Comparison of ENCODE assay signal across 2 cellular contexts in the genomic region with DNA sequence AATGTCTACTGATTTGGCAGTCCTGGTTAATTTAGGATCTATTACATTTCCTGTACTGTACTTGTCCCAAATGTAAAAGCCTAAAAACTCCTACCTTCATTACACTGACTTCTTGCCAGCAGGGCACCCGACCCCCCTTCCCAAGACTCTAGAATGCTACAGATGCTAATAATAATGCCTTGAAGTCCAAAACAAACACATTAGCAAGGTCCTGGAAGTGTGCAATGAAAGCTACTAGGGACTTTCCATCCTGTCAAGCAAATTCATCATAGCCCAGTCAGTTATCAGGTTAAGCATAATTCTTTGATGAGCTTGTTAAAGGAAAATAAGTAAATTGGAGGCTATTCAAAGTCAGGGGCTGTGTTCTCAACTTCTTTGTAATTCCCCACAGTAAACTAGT.
TF ChIP-seq lines count a peak whose summit lies in the region.

No MANE protein-coding gene starts in this region.

TF ChIP-seq in HCT116, 20 proteins besides CTCF, POLR2A, EP300 and RAD21:
- TF ChIP-seq EZH2phosphoT487 (IDR thresholded peaks at IDR 0.05; ENCODE audit: borderline replicate concordance) (no peak), SP1 (IDR thresholded peaks at IDR 0.05; ENCODE audit: low read depth) (peak; percentile 46), REST (IDR thresholded peaks at IDR 0.05; ENCODE audit: low read depth) (no peak; the same call in 1 of the 2 replicates), ELF1 (IDR thresholded peaks at IDR 0.05; ENCODE audit: borderline replicate concordance, low read depth) (no peak), ZNF274 (IDR thresholded peaks at IDR 0.05; ENCODE audit: low read depth, low read length) (no peak), CEBPB (IDR thresholded peaks at IDR 0.05; ENCODE audit: low read depth) (0 out of 2 replicates have a peak, but pooled peaks have one; percentile 44), YY1 (IDR thresholded peaks at IDR 0.05; ENCODE audit: extremely low read depth, insufficient replicate concordance, low read depth, low read length) (no peak), SIN3A (IDR thresholded peaks at IDR 0.05; ENCODE audit: low read depth) (no peak), POLR2AphosphoS5 (IDR thresholded peaks at IDR 0.05; ENCODE audit: low read depth, low read length) (no peak), EGR1 (IDR thresholded peaks at IDR 0.05; ENCODE audit: low read depth) (no peak), FOSL1 (IDR thresholded peaks at IDR 0.05; ENCODE audit: low read depth) (peak; percentile 23; the same call in 1 of the 2 replicates)

TF ChIP-seq in WTC11, 78 proteins besides CTCF, POLR2A, EP300 and RAD21:
- TF ChIP-seq ZNF263 (CRISPR knock-in tag; IDR thresholded peaks at IDR 0.05; ENCODE audit: low read depth): no peak
- no peak for TF ChIP-seq TCF7 (CRISPR knock-in tag; IDR thresholded peaks at IDR 0.05; ENCODE audit: low read depth)
